In the genomic region with DNA sequence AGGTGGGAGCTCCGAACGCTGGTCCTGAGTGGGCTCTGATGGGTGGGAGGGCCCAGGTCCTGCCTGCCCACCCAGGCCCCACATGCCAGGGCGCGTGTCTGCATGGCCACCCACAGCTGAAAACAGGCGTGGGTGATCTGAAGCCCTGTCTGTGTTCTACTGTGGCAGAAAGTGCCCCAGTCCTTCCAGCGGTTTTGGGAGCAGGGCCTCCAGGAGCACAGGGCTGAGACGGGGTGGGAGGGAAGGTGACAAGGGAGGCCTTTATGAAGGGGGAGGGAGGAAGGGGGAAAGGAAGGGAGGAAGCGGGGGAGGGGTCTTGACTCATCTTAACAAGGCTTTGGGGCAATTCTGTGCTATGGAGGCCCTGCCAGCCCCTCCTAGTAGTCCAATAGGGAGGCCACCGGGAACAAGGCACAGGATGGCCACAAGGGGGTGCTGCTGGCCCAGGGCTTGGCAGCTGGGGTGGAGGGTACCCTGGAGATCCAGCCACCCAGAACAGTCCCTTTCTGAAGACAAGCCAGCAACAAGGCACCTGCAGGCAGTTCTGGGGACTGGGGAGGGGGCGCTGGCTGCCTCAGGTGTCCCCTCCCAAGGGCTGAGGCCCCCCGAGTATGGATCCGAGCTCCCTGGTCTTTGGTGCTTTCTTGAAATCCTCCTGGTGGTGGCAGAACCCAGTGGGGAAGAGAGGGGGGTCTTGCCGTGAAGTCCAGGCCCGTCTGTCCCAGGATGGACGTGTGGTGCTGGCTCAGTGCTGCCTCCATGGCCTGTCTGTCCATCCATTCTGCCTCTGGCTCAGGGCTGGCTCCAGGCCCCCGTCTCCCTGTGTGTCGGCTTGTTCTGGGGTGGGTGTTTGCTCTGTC, we compare ENCODE assay signal across 9 cellular contexts. TPM values are rescaled to one million over a fixed set of nuclear protein-coding genes. Genes with fewer than 3 reads are reported as not detected.
DNase-seq lines count a peak whose midpoint lies in the region; ATAC-seq and TF ChIP-seq lines count a peak whose summit lies in the region.
"Had no signal": no experiment of that assay in that cellular context is flagged by ENCODE, and none has a peak within 500 bp of the region (broad histone marks: within the 10 kb centered on the region; RNA-seq: fewer than 3 reads in every experiment).

No MANE protein-coding gene starts in this region.

- ATAC-seq in gastroesophageal sphincter (peak; percentile 69), HG03354 (IDR thresholded peaks at IDR 0.05; ENCODE audit: poor library complexity, severe bottlenecking, unreplicated experiment) (no peak)

- H3K27ac ChIP-seq in SJSA1, result no peak overlapping the region
- peak overlapping the region in 3 of 4 donors; percentile 50 to 75 (median 54) for H3K27ac ChIP-seq in gastroesophageal sphincter
- H3K27ac ChIP-seq in ovary, result peak overlapping the region; percentile 9 to 41
- peak overlapping the region; percentile 78 to 96 (median 86) for H3K27ac ChIP-seq in tibial nerve

- H3K4me1 ChIP-seq in SJSA1 (replicated peaks), result peaks cover 7% of the 10 kb centered on the region
- H3K4me1 ChIP-seq in gastroesophageal sphincter, result peaks cover 0 to 26% (median 15%) of the 10 kb centered on the region in 3 donors
- H3K4me1 ChIP-seq in ovary (ENCODE audit: insufficient read depth), result peaks cover 3% of the 10 kb centered on the region
- peaks cover 0 to 48% (median 14%) of the 10 kb centered on the region in 4 donors for H3K4me1 ChIP-seq in tibial nerve

- H3K9me3 ChIP-seq in SJSA1 (replicated peaks), result no peaks in the 10 kb centered on the region
- H3K9me3 ChIP-seq in gastroesophageal sphincter, result no peaks in the 10 kb centered on the region
- no peaks in the 10 kb centered on the region for H3K9me3 ChIP-seq in ovary
- no peaks in the 10 kb centered on the region for H3K9me3 ChIP-seq in tibial nerve

- WGBS in gastroesophageal sphincter (ENCODE audit: low coverage in 1 of 2), 2 donors, result 54 to 73% methylated on average over 3 to 6 of the region's 17 CpGs
- WGBS in ovary, 3 donors, result 70 to 74% (median 72%) methylated on average over 14 to 17 of the region's 17 CpGs
- 44 to 56% methylated on average over 15 to 17 of the region's 17 CpGs for WGBS in tibial nerve, 2 donors

- peak in 3 of 4 experiments; percentile 80 to 94 (median 87) for TF ChIP-seq CTCF in gastroesophageal sphincter (IDR thresholded peaks at IDR 0.05)
- peak; percentile 73 to 88 (median 84) for TF ChIP-seq CTCF in ovary (IDR thresholded peaks at IDR 0.05)
- TF ChIP-seq CTCF in tibial nerve (IDR thresholded peaks at IDR 0.05), result peak; percentile 85 to 95 (median 90)

- no peak for TF ChIP-seq POLR2A in gastroesophageal sphincter (IDR thresholded peaks at IDR 0.05)
- no peak for TF ChIP-seq POLR2A in ovary (IDR thresholded peaks at IDR 0.05)
- TF ChIP-seq POLR2A in tibial nerve (IDR thresholded peaks at IDR 0.05), result no peak

- intact Hi-C loops in ovary (cut with DNase I), result loop anchor here (2.0 to 5.0 kb wide), 6 partner anchors 49 to 185 kb away; no protein-coding TSS in a partner anchor

- TF ChIP-seq EP300 in gastroesophageal sphincter (IDR thresholded peaks at IDR 0.05), result no peak
- TF ChIP-seq EP300 in ovary (IDR thresholded peaks at IDR 0.05), result no peak
- peak in 1 of 2 donors; percentile 51 for TF ChIP-seq EP300 in tibial nerve (IDR thresholded peaks at IDR 0.05)

- DNase-seq in DMS53 treated with DMSO at 0.1 percent for 48 hours (lab: John Stamatoyannopoulos, UW; ENCODE audit: unreplicated experiment), result peak; percentile 51
- DNase-seq in Kasumi-1 (lab: John Stamatoyannopoulos, UW), result peak; percentile 40 to 65
- DNase-seq in SJSA1 (ENCODE audit: low read depth in 1 of 2, low spot score in 2 of 2), result peak; percentile 71 to 88
- DNase-seq in activated gamma-delta T cell (lab: John Stamatoyannopoulos, UW), result peak; percentile 25
- DNase-seq in ovary, result peak; percentile 74 to 87 (median 85)
- DNase-seq in tibial nerve (ENCODE audit: low spot score in 2 of 2), result peak; percentile 69 to 79

- H3K4me3 ChIP-seq in SJSA1 (no peak overlapping the region), gastroesophageal sphincter (no peak overlapping the region), ovary (no peak overlapping the region), tibial nerve (no peak overlapping the region)

- H3K27me3 ChIP-seq in SJSA1 (replicated peaks), result no peaks in the 10 kb centered on the region
- H3K27me3 ChIP-seq in gastroesophageal sphincter, result no peaks in the 10 kb centered on the region
- no peaks in the 10 kb centered on the region for H3K27me3 ChIP-seq in ovary
- no peaks in the 10 kb centered on the region for H3K27me3 ChIP-seq in tibial nerve

- no peaks in the 10 kb centered on the region for H3K36me3 ChIP-seq in SJSA1
- peaks cover 0 to 50% of the 10 kb centered on the region in 2 donors for H3K36me3 ChIP-seq in gastroesophageal sphincter
- no peaks in the 10 kb centered on the region for H3K36me3 ChIP-seq in ovary
- peaks cover 0 to 64% (median 0%) of the 10 kb centered on the region in 3 donors for H3K36me3 ChIP-seq in tibial nerve

RNA-seq across cellular contexts. Expression of gene FADS3, which starts 6.3 kb away (rescaled TPM):
- total RNA-seq in SJSA1 (2014; rRNA removed; shearing (Covaris generic)), result 139 and 161 TPM in 2 replicates
- total RNA-seq in gastroesophageal sphincter (10 to 100 TPM; 41.6 to 81.6 (median 60.5) TPM), ovary (10 to 100 TPM; 21.9 to 85.8 (median 41.3) TPM), tibial nerve (100 to 1,000 TPM; 135 to 327 (median 205) TPM)
- polyA plus RNA-seq in ovary, result 10 to 100 TPM; 10.6 to 52.3 TPM

RNA-seq across cellular contexts. Expression of gene RAB3IL1, which starts 19.7 kb away (rescaled TPM):
- 1.8 and 3.0 TPM in 2 replicates for total RNA-seq in SJSA1 (2014; rRNA removed; shearing (Covaris generic))
- total RNA-seq in gastroesophageal sphincter (10 to 100 TPM; 11.5 to 22.1 (median 14.7) TPM), ovary (10 to 100 TPM; 14.1 to 90.0 (median 53.8) TPM), tibial nerve (100 to 1,000 TPM in 1 of 4 donors, 10 to 100 TPM in 3; 58.8 to 127 (median 71.1) TPM)
- polyA plus RNA-seq in ovary, result 10 to 100 TPM in 1 of 2 donors, 1 to 10 TPM in 1; 4.5 to 42.8 TPM
- total RNA-seq: activated CD8-positive, alpha-beta memory T cell treated with anti-CD3 and anti-CD28 coated beads for 36 hours had no signal

RNA-seq across cellular contexts. Expression of gene BEST1, which starts 52.5 kb away (rescaled TPM):
- total RNA-seq in SJSA1 (2014; rRNA removed; shearing (Covaris generic)), result 0.74 TPM in 1 of 2 replicates, not detected in the other
- total RNA-seq in gastroesophageal sphincter (1 to 10 TPM; 3.0 to 4.0 (median 3.4) TPM), ovary (10 to 100 TPM in 1 of 7 donors, 1 to 10 TPM in 6; 1.0 to 17.8 (median 6.1) TPM), tibial nerve (10 to 100 TPM; 33.2 to 53.2 (median 45.7) TPM)
- polyA plus RNA-seq in ovary, result 1 to 10 TPM; 3.5 to 4.0 TPM
- total RNA-seq: activated CD8-positive, alpha-beta memory T cell treated with anti-CD3 and anti-CD28 coated beads for 36 hours had no signal

Comparison
In these comparisons a context has a peak if more than half of its experiments do, and no peak if none do; other contexts are left out.
1. DNase-seq: peak in every context shown above with its lines; median percentile 85 in ovary; 80 in SJSA1; 74 in tibial nerve; 52 in Kasumi-1; 51 in DMS53 treated with DMSO at 0.1 percent for 48 hours; 25 in activated gamma-delta T cell.